In genomic region chr1:165364432-165365133, GRCh38 we compare ENCODE assay signal across 1 cellular context.
TF ChIP-seq lines count a peak whose summit lies in the region.

No MANE protein-coding gene starts in this region.

TF ChIP-seq in HEK293, 187 proteins besides CTCF, POLR2A, EP300 and RAD21 (continued from another document):
- TF ChIP-seq ZNF645 (tag by site-specific recombination; IDR thresholded peaks at IDR 0.05) (no peak), KLF17 (tag by site-specific recombination; IDR thresholded peaks at IDR 0.05) (0 out of 2 replicates have a peak, but pooled peaks have one; percentile 40), ZNF544 (tag by site-specific recombination; IDR thresholded peaks at IDR 0.05) (no peak), ZNF660 (tag by site-specific recombination; IDR thresholded peaks at IDR 0.05) (0 out of 2 replicates have a peak, but pooled peaks have one; percentile 17), IKZF3 (tag by site-specific recombination; IDR thresholded peaks at IDR 0.05) (no peak), KLF10 (tag by site-specific recombination; IDR thresholded peaks at IDR 0.05) (no peak), PATZ1 (tag by site-specific recombination; IDR thresholded peaks at IDR 0.05) (0 out of 2 replicates have a peak, but pooled peaks have one; percentile 14), ZBTB49 (tag by site-specific recombination; IDR thresholded peaks at IDR 0.05; ENCODE audit: low read depth) (no peak), ZBTB8A (tag by site-specific recombination; IDR thresholded peaks at IDR 0.05) (no peak), ZNF16 (tag by site-specific recombination; IDR thresholded peaks at IDR 0.05; ENCODE audit: low read depth) (no peak), ZNF280C (tag by site-specific recombination; IDR thresholded peaks at IDR 0.05) (no peak), ZNF473 (tag by site-specific recombination; IDR thresholded peaks at IDR 0.05) (no peak), ZIC2 (tag by site-specific recombination; IDR thresholded peaks at IDR 0.05) (peak; percentile 96), ZFP3 (tag by site-specific recombination; IDR thresholded peaks at IDR 0.05; ENCODE audit: low read depth) (no peak), ZNF677 (tag by site-specific recombination; IDR thresholded peaks at IDR 0.05) (no peak), ZNF530 (tag by site-specific recombination; IDR thresholded peaks at IDR 0.05; ENCODE audit: low read depth) (no peak)
TF ChIP-seq in HEK293: peak in this region for 7.
